ENCODE assay signal across 12 cellular contexts in the genomic region with DNA sequence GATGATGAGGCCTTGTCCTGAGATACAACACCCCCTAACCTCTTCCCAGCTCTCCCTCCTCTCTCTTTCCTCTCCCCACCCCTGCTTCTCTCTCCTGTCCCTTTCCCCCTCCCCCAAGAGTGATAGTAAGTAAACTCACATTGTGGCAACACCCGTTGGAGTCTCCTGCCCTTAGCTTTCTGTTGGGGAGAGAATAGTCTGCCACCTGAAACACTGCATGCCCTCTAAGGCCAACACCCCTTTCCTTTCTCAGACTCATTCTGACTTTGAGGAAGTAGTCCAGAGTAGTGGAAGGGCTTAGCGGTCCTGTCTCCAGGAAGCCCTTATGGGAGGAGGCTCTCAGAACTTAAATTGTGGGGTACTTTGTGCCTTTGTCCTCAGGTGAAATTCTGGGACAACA.
DNase-seq lines count a peak whose midpoint lies in the region; ATAC-seq, FAIRE-seq and TF ChIP-seq lines count a peak whose summit lies in the region.
"Had no signal": no experiment of that assay in that cellular context is flagged by ENCODE, and none has a peak within 500 bp of the region (broad histone marks: within the 10 kb centered on the region; RNA-seq: fewer than 3 reads in every experiment).

No MANE protein-coding gene starts in this region.

- H3K27me3 ChIP-seq in heart right ventricle (no peaks in the 10 kb centered on the region), right atrium auricular region (no peaks in the 10 kb centered on the region), hepatocyte (no peaks in the 10 kb centered on the region)

- ATAC-seq in heart right ventricle = no peak
- ATAC-seq in activated naive CD8-positive, alpha-beta T cell treated with anti-CD3 and anti-CD28 coated beads, Interleukin-2, amount 50 U/mL, for 24 hours = no peak
- no peak for ATAC-seq in GM18511 (IDR thresholded peaks at IDR 0.05; ENCODE audit: unreplicated experiment)
- ATAC-seq: left colon had no signal

- peak; percentile 81 for FAIRE-seq in urothelium cell line (lab: Jason Lieb, UNC)

- TF ChIP-seq CTCF in heart right ventricle (IDR thresholded peaks at IDR 0.05) (no peak), right atrium auricular region (IDR thresholded peaks at IDR 0.05) (no peak), hepatocyte (IDR thresholded peaks at IDR 0.05; ENCODE audit: poor library complexity) (no peak)

- H3K9me2 ChIP-seq in hepatocyte (replicated peaks; ENCODE audit: insufficient read depth) = no peaks in the 10 kb centered on the region

- peaks cover 17% of the 10 kb centered on the region for H3K36me3 Mint-ChIP-seq in activated naive CD8-positive, alpha-beta T cell treated with anti-CD3 and anti-CD28 coated beads, Interleukin-2, amount 50 U/mL, for 24 hours (ENCODE audit: low read depth)

- H3K9me3 Mint-ChIP-seq in activated naive CD8-positive, alpha-beta T cell treated with anti-CD3 and anti-CD28 coated beads, Interleukin-2, amount 50 U/mL, for 24 hours = no peaks in the 10 kb centered on the region

- H2AFZ ChIP-seq in hepatocyte = no peak overlapping the region

- H3K27ac ChIP-seq in heart right ventricle (peak overlapping the region in 8 of 10 donors; percentile 1 to 83 (median 49)), right atrium auricular region (no peak overlapping the region), hepatocyte (no peak overlapping the region)

- no peak overlapping the region for H3K4me3 ChIP-seq in heart right ventricle
- no peak overlapping the region for H3K4me3 ChIP-seq in right atrium auricular region
- peak overlapping the region; percentile 21 for H3K4me3 ChIP-seq in Jurkat, Clone E6-1 (ENCODE audit: low read length)
- no peak overlapping the region for H3K4me3 ChIP-seq in hepatocyte

- no peaks in the 10 kb centered on the region for H4K20me1 ChIP-seq in hepatocyte (ENCODE audit: insufficient read depth, poor library complexity, severe bottlenecking)

- WGBS in heart right ventricle, 2 donors = 58 to 63% methylated on average over 2 of the region's 2 CpGs
- WGBS in hepatocyte (ENCODE audit: low lambda C conversion rate, missing lambda C conversion rate) = 89% methylated on average over 2 of the region's 2 CpGs

- H3K4me1 ChIP-seq in heart right ventricle (peaks cover 0 to 96% (median 71%) of the 10 kb centered on the region in 9 donors), right atrium auricular region (peaks cover 0 to 47% of the 10 kb centered on the region in 2 donors), hepatocyte (ENCODE audit: insufficient read depth) (peaks cover 11% of the 10 kb centered on the region)

- no peak for DNase-seq in heart right ventricle
- DNase-seq in right atrium auricular region (ENCODE audit: low spot score) = no peak
- DNase-seq in Jurkat, Clone E6-1 (ENCODE audit: low read depth, low spot score) = peak; percentile 56
- no peak for DNase-seq in activated naive CD8-positive, alpha-beta T cell treated with anti-CD3 and anti-CD28 coated beads, Interleukin-2, amount 50 U/mL, for 24 hours
- DNase-seq in urothelium cell line (ENCODE audit: low spot score) = no peak
- no peak for DNase-seq in NCI-H526 treated with DMSO at 0.1 percent for 48 hours (lab: John Stamatoyannopoulos, UW)
- DNase-seq in hepatocyte (ENCODE audit: low spot score) = no peak
- DNase-seq: head of caudate nucleus, left colon, NCI-H1105 treated with DMSO at 0.1 percent for 48 hours, NCI-H2227 treated with DMSO at 0.1 percent for 48 hours had no signal

- peak overlapping the region; percentile 35 for H3K4me3 Mint-ChIP-seq in activated naive CD8-positive, alpha-beta T cell treated with anti-CD3 and anti-CD28 coated beads, Interleukin-2, amount 50 U/mL, for 24 hours

- intact Hi-C loops in heart right ventricle (cut with DNase I) = loop anchor here in 2 of 10 donors (5.0 kb wide), 2 partner anchors 59 to 94 kb away; a partner anchor contains a TSS

- H3K4me1 Mint-ChIP-seq in activated naive CD8-positive, alpha-beta T cell treated with anti-CD3 and anti-CD28 coated beads, Interleukin-2, amount 50 U/mL, for 24 hours = no peaks in the 10 kb centered on the region

- H3K9me3 ChIP-seq in heart right ventricle (no peaks in the 10 kb centered on the region), right atrium auricular region (no peaks in the 10 kb centered on the region), hepatocyte (ENCODE audit: low read depth) (no peaks in the 10 kb centered on the region)

- H3K79me2 ChIP-seq in hepatocyte = no peaks in the 10 kb centered on the region

- H3K4me2 ChIP-seq in hepatocyte = no peak overlapping the region

- H3K27ac Mint-ChIP-seq in activated naive CD8-positive, alpha-beta T cell treated with anti-CD3 and anti-CD28 coated beads, Interleukin-2, amount 50 U/mL, for 24 hours = peak overlapping the region; percentile 71

- H3K36me3 ChIP-seq in heart right ventricle (no peaks in the 10 kb centered on the region), right atrium auricular region (no peaks in the 10 kb centered on the region), hepatocyte (replicated peaks; ENCODE audit: insufficient read depth, low read depth) (no peaks in the 10 kb centered on the region)

- no peaks in the 10 kb centered on the region for H3K27me3 Mint-ChIP-seq in activated naive CD8-positive, alpha-beta T cell treated with anti-CD3 and anti-CD28 coated beads, Interleukin-2, amount 50 U/mL, for 24 hours

Comparison
In these comparisons a context has a peak if more than half of its experiments do, and no peak if none do; other contexts are left out.
1. H3K27ac ChIP-seq: peak in heart right ventricle (8 of 10); none in right atrium auricular region (0 of 2) and hepatocyte (single experiment).